12 cellular contexts compared by ENCODE assay signal in genomic region chr2:47323822-47324171, GRCh38. TPM values are rescaled to one million over a fixed set of nuclear protein-coding genes. Genes with fewer than 3 reads are reported as not detected.
"Had no signal": no experiment of that assay in that cellular context is flagged by ENCODE, and none has a peak within 500 bp of the region (broad histone marks: within the 10 kb centered on the region; RNA-seq: fewer than 3 reads in every experiment).

No MANE protein-coding gene starts in this region.

- H3K36me3 Mint-ChIP-seq: immature natural killer cell; naive thymus-derived CD8-positive, alpha-beta T cell had no signal

- H3K4me3 Mint-ChIP-seq: activated CD4-positive, alpha-beta T cell treated with anti-CD3 and anti-CD28 coated beads, Interleukin-2, amount 10 ng/mL, durations not matched to agents 7 days and 5 days; activated T-helper 1 cell treated with anti-CD3 and anti-CD28 coated beads, Interleukin-12 subunit alpha, Interleukin-12 subunit beta, Interleukin-2, Interleukin-4 antibody, amounts not matched to agents 30 ng/mL and 10 ng/mL and 1 ng/mL, durations not matched to agents 14 hours and 24 hours and 36 hours; dendritic cell treated with granulocyte-macrophage colony-stimulating factor and Interleukin-4, amounts not matched to agents 40 ng/mL and 50 ng/mL, for 4 days; effector memory CD8-positive, alpha-beta T cell; immature natural killer cell; naive thymus-derived CD8-positive, alpha-beta T cell had no signal

- H3K36me3 ChIP-seq: ascending aorta, heart left ventricle, right atrium auricular region had no signal

- H3K9me3 ChIP-seq: ascending aorta, heart left ventricle, right atrium auricular region had no signal

- H3K27me3 Mint-ChIP-seq: dendritic cell treated with granulocyte-macrophage colony-stimulating factor and Interleukin-4, amounts not matched to agents 40 ng/mL and 50 ng/mL, for 4 days; progenitor cell of endocrine pancreas had no signal

- H3K27ac ChIP-seq: ascending aorta, epithelial cell of prostate, heart left ventricle, right atrium auricular region had no signal

- H3K27ac Mint-ChIP-seq: activated CD4-positive, alpha-beta T cell treated with anti-CD3 and anti-CD28 coated beads, Interleukin-2, amount 10 ng/mL, durations not matched to agents 7 days and 5 days; activated T-helper 1 cell treated with anti-CD3 and anti-CD28 coated beads, Interleukin-12 subunit alpha, Interleukin-12 subunit beta, Interleukin-2, Interleukin-4 antibody, amounts not matched to agents 30 ng/mL and 10 ng/mL and 1 ng/mL, durations not matched to agents 14 hours and 24 hours and 36 hours; dendritic cell treated with granulocyte-macrophage colony-stimulating factor and Interleukin-4, amounts not matched to agents 40 ng/mL and 50 ng/mL, for 4 days; effector memory CD8-positive, alpha-beta T cell; immature natural killer cell; naive thymus-derived CD8-positive, alpha-beta T cell; progenitor cell of endocrine pancreas had no signal

- H3K9me3 Mint-ChIP-seq: activated CD4-positive, alpha-beta T cell treated with anti-CD3 and anti-CD28 coated beads, Interleukin-2, amount 10 ng/mL, durations not matched to agents 7 days and 5 days; activated T-helper 1 cell treated with anti-CD3 and anti-CD28 coated beads, Interleukin-12 subunit alpha, Interleukin-12 subunit beta, Interleukin-2, Interleukin-4 antibody, amounts not matched to agents 30 ng/mL and 10 ng/mL and 1 ng/mL, durations not matched to agents 14 hours and 24 hours and 36 hours; dendritic cell treated with granulocyte-macrophage colony-stimulating factor and Interleukin-4, amounts not matched to agents 40 ng/mL and 50 ng/mL, for 4 days; effector memory CD8-positive, alpha-beta T cell; immature natural killer cell; naive thymus-derived CD8-positive, alpha-beta T cell had no signal

- H3K4me1 Mint-ChIP-seq: activated CD4-positive, alpha-beta T cell treated with anti-CD3 and anti-CD28 coated beads, Interleukin-2, amount 10 ng/mL, durations not matched to agents 7 days and 5 days; immature natural killer cell; naive thymus-derived CD8-positive, alpha-beta T cell had no signal

- H3K27me3 ChIP-seq: ascending aorta, heart left ventricle, right atrium auricular region had no signal

- H3K4me1 ChIP-seq: ascending aorta had no signal

- H3K4me3 ChIP-seq: ascending aorta, heart left ventricle, right atrium auricular region had no signal

RNA-seq across cellular contexts. Expression of gene EPCAM, which starts 45.3 kb away (rescaled TPM):
- total RNA-seq: activated CD4-positive, alpha-beta T cell treated with anti-CD3 and anti-CD28 coated beads, Interleukin-2, amount 10 ng/mL, durations not matched to agents 7 days and 5 days; ascending aorta; mononuclear cell; naive thymus-derived CD8-positive, alpha-beta T cell had no signal
- polyA plus RNA-seq: immature natural killer cell; naive thymus-derived CD8-positive, alpha-beta T cell had no signal
